27 cellular contexts compared by ENCODE assay signal in genomic region chr13:113745059-113745458, GRCh38.
"Had no signal": no experiment of that assay in that cellular context is flagged by ENCODE, and none has a peak within 500 bp of the region (broad histone marks: within the 10 kb centered on the region; RNA-seq: fewer than 3 reads in every experiment).

No MANE protein-coding gene starts in this region.

- DNase-seq: activated CD4-positive, alpha-beta memory T cell treated with anti-CD3 and anti-CD28 coated beads for 36 hours; activated CD4-positive, alpha-beta T cell treated with anti-CD3 and anti-CD28 coated beads for 36 hours; activated CD4-positive, alpha-beta T cell treated with anti-CD3 and anti-CD28 coated beads, Interleukin-2, amount 10 ng/mL, durations not matched to agents 24 days and 14 days; activated CD4-positive, CD25-positive, alpha-beta regulatory T cell; activated CD4-positive, CD25-positive, alpha-beta regulatory T cell treated with anti-CD3 and anti-CD28 coated beads, Interleukin-2, amount 50 U/mL, for 72 hours; activated CD8-positive, alpha-beta memory T cell treated with anti-CD3 and anti-CD28 coated beads, Interleukin-2, amount 10 ng/mL, durations not matched to agents 7 days and 5 days; activated CD8-positive, alpha-beta memory T cell treated with anti-CD3 and anti-CD28 coated beads, Interleukin-2, amount 50 U/mL, for 4 hours; activated CD8-positive, alpha-beta T cell treated with anti-CD3 and anti-CD28 coated beads, Interleukin-2, amount 10 ng/mL, durations not matched to agents 7 days and 5 days; activated effector memory CD4-positive, alpha-beta T cell treated with anti-CD3 and anti-CD28 coated beads, Interleukin-2, amount 50 U/mL, for 16 hours; activated naive CD4-positive, alpha-beta T cell treated with anti-CD3 and anti-CD28 coated beads, Interleukin-2, amount 10 ng/mL, durations not matched to agents 7 days and 5 days; activated T-cell treated with anti-CD3 and anti-CD28 coated beads, Interleukin-2, amount 50 U/mL, for 1 hour; activated T-cell treated with anti-CD3 and anti-CD28 coated beads, Interleukin-2, amount 50 U/mL, for 48 hours; amniotic stem cell; cortex of kidney; dermis blood vessel endothelial cell; effector CD4-positive, alpha-beta T cell; effector memory CD8-positive, alpha-beta T cell; esophagus squamous epithelium; foreskin melanocyte; T-helper 1 cell; T-helper 2 cell had no signal

- H3K36me3 Mint-ChIP-seq: activated CD4-positive, alpha-beta memory T cell treated with anti-CD3 and anti-CD28 coated beads for 36 hours; activated CD8-positive, alpha-beta memory T cell treated with anti-CD3 and anti-CD28 coated beads, Interleukin-2, amount 10 ng/mL, durations not matched to agents 7 days and 5 days; activated naive CD4-positive, alpha-beta T cell treated with anti-CD3 and anti-CD28 coated beads, Interleukin-2, amount 10 ng/mL, durations not matched to agents 7 days and 5 days; activated naive CD8-positive, alpha-beta T cell had no signal

- H3K4me3 Mint-ChIP-seq: activated CD4-positive, alpha-beta memory T cell treated with anti-CD3 and anti-CD28 coated beads for 36 hours; activated CD4-positive, alpha-beta T cell treated with anti-CD3 and anti-CD28 coated beads for 36 hours; activated CD4-positive, alpha-beta T cell treated with anti-CD3 and anti-CD28 coated beads, Interleukin-2, amount 10 ng/mL, durations not matched to agents 24 days and 14 days; activated CD8-positive, alpha-beta memory T cell treated with anti-CD3 and anti-CD28 coated beads, Interleukin-2, amount 10 ng/mL, durations not matched to agents 7 days and 5 days; activated CD8-positive, alpha-beta T cell treated with anti-CD3 and anti-CD28 coated beads, Interleukin-2, amount 10 ng/mL, durations not matched to agents 7 days and 5 days; activated naive CD4-positive, alpha-beta T cell treated with anti-CD3 and anti-CD28 coated beads, Interleukin-2, amount 10 ng/mL, durations not matched to agents 7 days and 5 days; activated naive CD8-positive, alpha-beta T cell; activated T-helper 1 cell treated with anti-CD3 and anti-CD28 coated beads, Interleukin-12 subunit alpha, Interleukin-12 subunit beta, Interleukin-2, Interleukin-4 antibody, amounts not matched to agents 30 ng/mL and 10 ng/mL and 1 ng/mL, durations not matched to agents 14 hours and 24 hours and 36 hours; effector memory CD8-positive, alpha-beta T cell had no signal

- H3K9me3 Mint-ChIP-seq: activated CD4-positive, alpha-beta memory T cell treated with anti-CD3 and anti-CD28 coated beads for 36 hours; activated CD4-positive, alpha-beta T cell treated with anti-CD3 and anti-CD28 coated beads, Interleukin-2, amount 10 ng/mL, durations not matched to agents 24 days and 14 days; activated naive CD4-positive, alpha-beta T cell treated with anti-CD3 and anti-CD28 coated beads, Interleukin-2, amount 10 ng/mL, durations not matched to agents 7 days and 5 days; activated T-helper 1 cell treated with anti-CD3 and anti-CD28 coated beads, Interleukin-12 subunit alpha, Interleukin-12 subunit beta, Interleukin-2, Interleukin-4 antibody, amounts not matched to agents 30 ng/mL and 10 ng/mL and 1 ng/mL, durations not matched to agents 14 hours and 24 hours and 36 hours; activated T-helper 2 cell treated with anti-CD3 and anti-CD28 coated beads, Interferon-gamma antibody, Interleukin-2, Interleukin-4, amounts not matched to agents 10 μg/mL and 5 μg/mL and 100 μg/mL, durations not matched to agents 14 hours and 24 hours and 36 hours; effector memory CD8-positive, alpha-beta T cell had no signal

- H3K36me3 ChIP-seq: esophagus squamous epithelium, gastroesophageal sphincter had no signal

- H3K27ac ChIP-seq: body of pancreas, epithelial cell of prostate, esophagus squamous epithelium, gastroesophageal sphincter had no signal

- H3K27me3 ChIP-seq: body of pancreas had no signal

- H3K4me1 ChIP-seq: body of pancreas had no signal

- ATAC-seq: activated CD4-positive, alpha-beta T cell treated with anti-CD3 and anti-CD28 coated beads for 36 hours; activated CD8-positive, alpha-beta memory T cell treated with anti-CD3 and anti-CD28 coated beads, Interleukin-2, amount 10 ng/mL, durations not matched to agents 7 days and 5 days; activated CD8-positive, alpha-beta T cell treated with anti-CD3 and anti-CD28 coated beads, Interleukin-2, amount 10 ng/mL, durations not matched to agents 7 days and 5 days; body of pancreas; effector memory CD8-positive, alpha-beta T cell; gastroesophageal sphincter had no signal

- H3K9me3 ChIP-seq: body of pancreas, esophagus squamous epithelium, gastroesophageal sphincter had no signal

- H3K4me3 ChIP-seq: body of pancreas, esophagus squamous epithelium, gastroesophageal sphincter had no signal

- H3K27ac Mint-ChIP-seq: activated CD4-positive, alpha-beta memory T cell treated with anti-CD3 and anti-CD28 coated beads for 36 hours; activated CD4-positive, alpha-beta T cell treated with anti-CD3 and anti-CD28 coated beads for 36 hours; activated CD4-positive, alpha-beta T cell treated with anti-CD3 and anti-CD28 coated beads, Interleukin-2, amount 10 ng/mL, durations not matched to agents 24 days and 14 days; activated CD8-positive, alpha-beta memory T cell treated with anti-CD3 and anti-CD28 coated beads, Interleukin-2, amount 10 ng/mL, durations not matched to agents 7 days and 5 days; activated CD8-positive, alpha-beta T cell treated with anti-CD3 and anti-CD28 coated beads, Interleukin-2, amount 10 ng/mL, durations not matched to agents 7 days and 5 days; activated naive CD4-positive, alpha-beta T cell treated with anti-CD3 and anti-CD28 coated beads, Interleukin-2, amount 10 ng/mL, durations not matched to agents 7 days and 5 days; activated naive CD8-positive, alpha-beta T cell; activated T-helper 1 cell treated with anti-CD3 and anti-CD28 coated beads, Interleukin-12 subunit alpha, Interleukin-12 subunit beta, Interleukin-2, Interleukin-4 antibody, amounts not matched to agents 30 ng/mL and 10 ng/mL and 1 ng/mL, durations not matched to agents 14 hours and 24 hours and 36 hours; activated T-helper 2 cell treated with anti-CD3 and anti-CD28 coated beads, Interferon-gamma antibody, Interleukin-2, Interleukin-4, amounts not matched to agents 10 μg/mL and 5 μg/mL and 100 μg/mL, durations not matched to agents 14 hours and 24 hours and 36 hours had no signal
